10 cellular contexts compared by ENCODE assay signal in the genomic region with DNA sequence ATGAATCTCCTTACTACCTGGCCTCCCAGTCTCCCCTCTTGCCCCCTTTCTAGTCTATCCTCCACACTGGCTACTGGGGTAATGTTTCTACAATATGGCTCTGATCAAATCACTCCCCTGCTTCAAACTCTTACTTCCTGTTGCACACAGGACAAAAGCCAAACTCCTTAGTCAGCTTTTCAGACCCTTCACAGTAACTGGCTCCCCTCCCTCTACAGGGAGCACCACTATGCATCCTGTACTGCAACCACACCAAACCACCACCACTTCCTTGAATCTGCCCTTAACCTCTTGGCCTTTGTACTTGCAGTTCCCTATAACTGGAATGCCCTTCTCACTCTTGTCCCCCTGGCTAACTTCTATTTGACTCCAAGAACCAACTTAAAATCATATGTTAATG. TPM values are rescaled to one million over a fixed set of nuclear protein-coding genes. Genes with fewer than 3 reads are reported as not detected.
DNase-seq lines count a peak whose midpoint lies in the region; ATAC-seq and TF ChIP-seq lines count a peak whose summit lies in the region.
"Had no signal": no experiment of that assay in that cellular context is flagged by ENCODE, and none has a peak within 500 bp of the region (broad histone marks: within the 10 kb centered on the region; RNA-seq: fewer than 3 reads in every experiment).

No MANE protein-coding gene starts in this region.

- TF ChIP-seq CTCF in fibroblast of mammary gland (conservative IDR thresholded peaks at IDR 0.05; ENCODE audit: control insufficient read depth, insufficient read depth, low read depth, low read length): no peak

- no peaks in the 10 kb centered on the region for H3K27me3 Mint-ChIP-seq in activated T-cell treated with anti-CD3 and anti-CD28 coated beads, Interleukin-2, amount 50 U/mL, for 4 hours (ENCODE audit: low read depth)
- H3K27me3 Mint-ChIP-seq in stimulated activated naive B cell treated with anti-CD40 and anti-IgM and Interleukin-4, amounts not matched to agents 10 μg/mL and 1 μg/mL and 100 μg/mL, for 72 hours: no peaks in the 10 kb centered on the region

- H3K4me3 Mint-ChIP-seq in activated T-cell treated with anti-CD3 and anti-CD28 coated beads, Interleukin-2, amount 50 U/mL, for 4 hours: no peak overlapping the region
- no peak overlapping the region for H3K4me3 Mint-ChIP-seq in stimulated activated naive B cell treated with anti-CD40 and anti-IgM and Interleukin-4, amounts not matched to agents 10 μg/mL and 1 μg/mL and 100 μg/mL, for 72 hours
- H3K4me3 Mint-ChIP-seq: neural crest cell had no signal

- no peak overlapping the region for H3K27ac Mint-ChIP-seq in stimulated activated naive B cell treated with anti-CD40 and anti-IgM and Interleukin-4, amounts not matched to agents 10 μg/mL and 1 μg/mL and 100 μg/mL, for 72 hours

- peaks cover 55% of the 10 kb centered on the region for H3K4me1 Mint-ChIP-seq in activated T-cell treated with anti-CD3 and anti-CD28 coated beads, Interleukin-2, amount 50 U/mL, for 4 hours (ENCODE audit: low read depth)
- H3K4me1 Mint-ChIP-seq in stimulated activated naive B cell treated with anti-CD40 and anti-IgM and Interleukin-4, amounts not matched to agents 10 μg/mL and 1 μg/mL and 100 μg/mL, for 72 hours: peaks cover 28 to 37% of the 10 kb centered on the region in 2 donors

- no peak overlapping the region for H3K4me3 ChIP-seq in fibroblast of mammary gland (ENCODE audit: control insufficient read depth, low read depth, low read length)

- ATAC-seq in activated T-cell treated with anti-CD3 and anti-CD28 coated beads, Interleukin-2, amount 50 U/mL, for 4 hours: peak; percentile 43 to 53
- peak; percentile 58 to 69 for ATAC-seq in stimulated activated naive B cell treated with anti-CD40 and anti-IgM and Interleukin-4, amounts not matched to agents 10 μg/mL and 1 μg/mL and 100 μg/mL, for 72 hours (replicated peaks)
- ATAC-seq in GM21528 (IDR thresholded peaks at IDR 0.05; ENCODE audit: low FRiP score, unreplicated experiment) (no peak), GM18861 (IDR thresholded peaks at IDR 0.05; ENCODE audit: unreplicated experiment) (no peak)

- no peak for DNase-seq in activated T-cell treated with anti-CD3 and anti-CD28 coated beads, Interleukin-2, amount 50 U/mL, for 4 hours
- DNase-seq in activated T-cell treated with anti-CD3 and anti-CD28 coated beads, Interleukin-2, amount 50 U/mL, for 1 hour: no peak
- DNase-seq in RPMI8226 (peak; percentile 78), fibroblast of mammary gland (ENCODE audit: low read depth) (peak; percentile 35), NCI-H128 (lab: John Stamatoyannopoulos, UW; ENCODE audit: unreplicated experiment) (no peak)
- no peak for DNase-seq in stimulated activated naive B cell treated with anti-CD40 and anti-IgM and Interleukin-4, amounts not matched to agents 10 μg/mL and 1 μg/mL and 100 μg/mL, for 72 hours
- DNase-seq: Karpas-422 had no signal

- no peaks in the 10 kb centered on the region for H3K36me3 Mint-ChIP-seq in activated T-cell treated with anti-CD3 and anti-CD28 coated beads, Interleukin-2, amount 50 U/mL, for 4 hours (ENCODE audit: insufficient read depth)
- no peaks in the 10 kb centered on the region for H3K36me3 Mint-ChIP-seq in stimulated activated naive B cell treated with anti-CD40 and anti-IgM and Interleukin-4, amounts not matched to agents 10 μg/mL and 1 μg/mL and 100 μg/mL, for 72 hours

- no peaks in the 10 kb centered on the region for H3K9me3 Mint-ChIP-seq in activated T-cell treated with anti-CD3 and anti-CD28 coated beads, Interleukin-2, amount 50 U/mL, for 4 hours
- H3K9me3 Mint-ChIP-seq in stimulated activated naive B cell treated with anti-CD40 and anti-IgM and Interleukin-4, amounts not matched to agents 10 μg/mL and 1 μg/mL and 100 μg/mL, for 72 hours: no peaks in the 10 kb centered on the region
- H3K9me3 Mint-ChIP-seq: neural crest cell had no signal

RNA-seq across cellular contexts. Expression of a gene that starts 32.2 kb away (rescaled TPM):
- total RNA-seq in activated T-cell treated with anti-CD3 and anti-CD28 coated beads, Interleukin-2, amount 50 U/mL, for 4 hours: 10 to 100 TPM; 25.2 to 29.1 (median 28.1) TPM

RNA-seq across cellular contexts. Expression of a gene that starts 34.8 kb away (rescaled TPM):
- 10 to 100 TPM; 17.2 to 19.4 (median 18.7) TPM for total RNA-seq in activated T-cell treated with anti-CD3 and anti-CD28 coated beads, Interleukin-2, amount 50 U/mL, for 4 hours

RNA-seq across cellular contexts. Expression of a gene that starts 53.0 kb away (rescaled TPM):
- 100 to 1,000 TPM in 1 of 3 donors, 10 to 100 TPM in 2; 83.9 to 123 (median 85.7) TPM for total RNA-seq in activated T-cell treated with anti-CD3 and anti-CD28 coated beads, Interleukin-2, amount 50 U/mL, for 4 hours

RNA-seq across cellular contexts. Expression of a gene that starts 57.1 kb away (rescaled TPM):
- total RNA-seq in activated T-cell treated with anti-CD3 and anti-CD28 coated beads, Interleukin-2, amount 50 U/mL, for 4 hours: 10 to 100 TPM; 51.9 to 56.4 (median 55.2) TPM

Comparison
In these comparisons a context has a peak if more than half of its experiments do, and no peak if none do; other contexts are left out.
1. ATAC-seq: peak in activated T-cell treated with anti-CD3 and anti-CD28 coated beads, Interleukin-2, amount 50 U/mL, for 4 hours (2 of 2) and stimulated activated naive B cell treated with anti-CD40 and anti-IgM and Interleukin-4, amounts not matched to agents 10 μg/mL and 1 μg/mL and 100 μg/mL, for 72 hours (2 of 2); none in GM21528 (single experiment) and GM18861 (single experiment).
2. DNase-seq: peak in RPMI8226 (single experiment) and fibroblast of mammary gland (single experiment); none in activated T-cell treated with anti-CD3 and anti-CD28 coated beads, Interleukin-2, amount 50 U/mL, for 4 hours (single experiment), activated T-cell treated with anti-CD3 and anti-CD28 coated beads, Interleukin-2, amount 50 U/mL, for 1 hour (single experiment), stimulated activated naive B cell treated with anti-CD40 and anti-IgM and Interleukin-4, amounts not matched to agents 10 μg/mL and 1 μg/mL and 100 μg/mL, for 72 hours (single experiment) and NCI-H128 (single experiment).